ENCODE assay signal across 1 cellular context in the genomic region with DNA sequence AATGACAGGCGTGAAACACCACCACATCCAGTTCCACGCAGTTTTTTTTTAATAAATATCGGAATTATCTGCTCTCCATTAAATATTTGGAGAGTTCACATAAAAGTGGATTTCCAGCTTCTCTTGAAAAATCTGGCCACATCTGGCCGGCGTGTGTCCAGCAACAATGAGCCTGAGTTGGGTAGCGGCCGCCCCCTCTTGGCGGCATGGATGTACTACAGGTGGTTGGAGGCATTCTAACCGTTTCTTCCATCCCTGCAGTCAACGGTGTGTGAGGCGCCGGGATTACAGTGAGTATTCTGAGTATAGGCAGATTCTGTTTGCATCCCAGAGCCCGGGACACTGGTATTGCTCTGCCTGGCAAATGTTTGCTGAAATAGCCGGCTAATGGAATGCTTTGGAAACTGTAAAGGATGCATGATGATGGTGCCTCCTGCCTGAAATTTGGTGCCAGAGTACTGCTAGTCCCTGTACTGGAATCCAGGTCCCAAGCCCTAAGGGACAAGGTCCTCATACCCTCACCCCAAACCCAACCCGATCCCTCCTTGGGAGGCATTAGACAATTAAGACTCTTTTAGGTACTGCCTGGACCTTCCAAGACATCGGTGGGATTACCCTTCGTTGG.
TF ChIP-seq lines count a peak whose summit lies in the region.

No MANE protein-coding gene starts in this region.

TF ChIP-seq in HepG2, 621 proteins besides CTCF, POLR2A, EP300 and RAD21 (continues in another document):
- TF ChIP-seq ZNF274 (CRISPR knock-in tag; IDR thresholded peaks at IDR 0.05): no peak
- TF ChIP-seq, protein P1, sequence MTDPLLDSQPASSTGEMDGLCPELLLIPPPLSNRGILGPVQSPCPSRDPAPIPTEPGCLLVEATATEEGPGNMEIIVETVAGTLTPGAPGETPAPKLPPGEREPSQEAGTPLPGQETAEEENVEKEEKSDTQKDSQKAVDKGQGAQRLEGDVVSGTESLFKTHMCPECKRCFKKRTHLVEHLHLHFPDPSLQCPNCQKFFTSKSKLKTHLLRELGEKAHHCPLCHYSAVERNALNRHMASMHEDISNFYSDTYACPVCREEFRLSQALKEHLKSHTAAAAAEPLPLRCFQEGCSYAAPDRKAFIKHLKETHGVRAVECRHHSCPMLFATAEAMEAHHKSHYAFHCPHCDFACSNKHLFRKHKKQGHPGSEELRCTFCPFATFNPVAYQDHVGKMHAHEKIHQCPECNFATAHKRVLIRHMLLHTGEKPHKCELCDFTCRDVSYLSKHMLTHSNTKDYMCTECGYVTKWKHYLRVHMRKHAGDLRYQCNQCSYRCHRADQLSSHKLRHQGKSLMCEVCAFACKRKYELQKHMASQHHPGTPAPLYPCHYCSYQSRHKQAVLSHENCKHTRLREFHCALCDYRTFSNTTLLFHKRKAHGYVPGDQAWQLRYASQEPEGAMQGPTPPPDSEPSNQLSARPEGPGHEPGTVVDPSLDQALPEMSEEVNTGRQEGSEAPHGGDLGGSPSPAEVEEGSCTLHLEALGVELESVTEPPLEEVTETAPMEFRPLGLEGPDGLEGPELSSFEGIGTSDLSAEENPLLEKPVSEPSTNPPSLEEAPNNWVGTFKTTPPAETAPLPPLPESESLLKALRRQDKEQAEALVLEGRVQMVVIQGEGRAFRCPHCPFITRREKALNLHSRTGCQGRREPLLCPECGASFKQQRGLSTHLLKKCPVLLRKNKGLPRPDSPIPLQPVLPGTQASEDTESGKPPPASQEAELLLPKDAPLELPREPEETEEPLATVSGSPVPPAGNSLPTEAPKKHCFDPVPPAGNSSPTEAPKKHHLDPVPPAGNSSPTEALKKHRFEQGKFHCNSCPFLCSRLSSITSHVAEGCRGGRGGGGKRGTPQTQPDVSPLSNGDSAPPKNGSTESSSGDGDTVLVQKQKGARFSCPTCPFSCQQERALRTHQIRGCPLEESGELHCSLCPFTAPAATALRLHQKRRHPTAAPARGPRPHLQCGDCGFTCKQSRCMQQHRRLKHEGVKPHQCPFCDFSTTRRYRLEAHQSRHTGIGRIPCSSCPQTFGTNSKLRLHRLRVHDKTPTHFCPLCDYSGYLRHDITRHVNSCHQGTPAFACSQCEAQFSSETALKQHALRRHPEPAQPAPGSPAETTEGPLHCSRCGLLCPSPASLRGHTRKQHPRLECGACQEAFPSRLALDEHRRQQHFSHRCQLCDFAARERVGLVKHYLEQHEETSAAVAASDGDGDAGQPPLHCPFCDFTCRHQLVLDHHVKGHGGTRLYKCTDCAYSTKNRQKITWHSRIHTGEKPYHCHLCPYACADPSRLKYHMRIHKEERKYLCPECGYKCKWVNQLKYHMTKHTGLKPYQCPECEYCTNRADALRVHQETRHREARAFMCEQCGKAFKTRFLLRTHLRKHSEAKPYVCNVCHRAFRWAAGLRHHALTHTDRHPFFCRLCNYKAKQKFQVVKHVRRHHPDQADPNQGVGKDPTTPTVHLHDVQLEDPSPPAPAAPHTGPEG (CRISPR knock-in tag; IDR thresholded peaks at IDR 0.05): no peak
- no peak for TF ChIP-seq RNF2 (conservative IDR thresholded peaks at IDR 0.05; ENCODE audit: low read depth)
- TF ChIP-seq MEIS2 (CRISPR knock-in tag; IDR thresholded peaks at IDR 0.05): no peak
- TF ChIP-seq NCOR1 (IDR thresholded peaks at IDR 0.05; ENCODE audit: borderline replicate concordance, low read length): no peak
- TF ChIP-seq, protein P2, sequence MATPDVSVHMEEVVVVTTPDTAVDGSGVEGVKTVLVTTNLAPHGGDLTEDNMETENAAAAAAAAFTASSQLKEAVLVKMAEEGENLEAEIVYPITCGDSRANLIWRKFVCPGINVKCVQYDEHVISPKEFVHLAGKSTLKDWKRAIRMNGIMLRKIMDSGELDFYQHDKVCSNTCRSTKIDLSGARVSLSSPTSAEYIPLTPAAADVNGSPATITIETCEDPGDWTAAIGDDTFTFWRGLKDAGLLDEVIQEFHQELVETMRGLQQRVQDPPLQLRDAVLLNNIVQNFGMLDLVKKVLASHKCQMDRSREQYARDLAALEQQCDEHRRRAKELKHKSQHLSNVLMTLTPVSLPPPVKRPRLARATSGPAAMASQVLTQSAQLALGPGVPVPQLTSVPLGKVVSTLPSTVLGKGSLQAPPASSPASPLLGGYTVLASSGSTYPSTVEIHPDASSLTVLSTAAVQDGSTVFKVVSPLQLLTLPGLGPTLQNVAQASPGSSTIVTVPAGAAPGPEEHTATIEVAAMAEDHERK (CRISPR knock-in tag; IDR thresholded peaks at IDR 0.05; ENCODE audit: low read depth): no peak
- no peak for TF ChIP-seq THYN1 (CRISPR knock-in tag; IDR thresholded peaks at IDR 0.05; ENCODE audit: borderline replicate concordance, low read depth)
- no peak for TF ChIP-seq PHF5A (CRISPR knock-in tag; IDR thresholded peaks at IDR 0.05; ENCODE audit: low read depth, unreplicated experiment)
- no peak for TF ChIP-seq ARNTL (CRISPR knock-in tag; IDR thresholded peaks at IDR 0.05)
- no peak for TF ChIP-seq NFKB2 (CRISPR knock-in tag; IDR thresholded peaks at IDR 0.05; ENCODE audit: borderline replicate concordance)
- 0 out of 2 replicates have a peak, but pooled peaks have one; percentile 19 for TF ChIP-seq FOXK1 (CRISPR knock-in tag; IDR thresholded peaks at IDR 0.05; ENCODE audit: borderline replicate concordance, low read depth)
- TF ChIP-seq, protein P3, sequence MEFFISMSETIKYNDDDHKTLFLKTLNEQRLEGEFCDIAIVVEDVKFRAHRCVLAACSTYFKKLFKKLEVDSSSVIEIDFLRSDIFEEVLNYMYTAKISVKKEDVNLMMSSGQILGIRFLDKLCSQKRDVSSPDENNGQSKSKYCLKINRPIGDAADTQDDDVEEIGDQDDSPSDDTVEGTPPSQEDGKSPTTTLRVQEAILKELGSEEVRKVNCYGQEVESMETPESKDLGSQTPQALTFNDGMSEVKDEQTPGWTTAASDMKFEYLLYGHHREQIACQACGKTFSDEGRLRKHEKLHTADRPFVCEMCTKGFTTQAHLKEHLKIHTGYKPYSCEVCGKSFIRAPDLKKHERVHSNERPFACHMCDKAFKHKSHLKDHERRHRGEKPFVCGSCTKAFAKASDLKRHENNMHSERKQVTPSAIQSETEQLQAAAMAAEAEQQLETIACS (CRISPR knock-in tag; IDR thresholded peaks at IDR 0.05): no peak
- TF ChIP-seq SMC3 (IDR thresholded peaks at IDR 0.05; ENCODE audit: low read length): peak; percentile 70
- no peak for TF ChIP-seq DNMT3B (CRISPR knock-in tag; conservative IDR thresholded peaks at IDR 0.05)
- TF ChIP-seq ZNF124 (CRISPR knock-in tag; IDR thresholded peaks at IDR 0.05): no peak
- 0 out of 2 replicates have a peak, but pooled peaks have one; percentile 29 for TF ChIP-seq SAP130 (CRISPR knock-in tag; IDR thresholded peaks at IDR 0.05; ENCODE audit: low read depth)
- TF ChIP-seq, protein P4, sequence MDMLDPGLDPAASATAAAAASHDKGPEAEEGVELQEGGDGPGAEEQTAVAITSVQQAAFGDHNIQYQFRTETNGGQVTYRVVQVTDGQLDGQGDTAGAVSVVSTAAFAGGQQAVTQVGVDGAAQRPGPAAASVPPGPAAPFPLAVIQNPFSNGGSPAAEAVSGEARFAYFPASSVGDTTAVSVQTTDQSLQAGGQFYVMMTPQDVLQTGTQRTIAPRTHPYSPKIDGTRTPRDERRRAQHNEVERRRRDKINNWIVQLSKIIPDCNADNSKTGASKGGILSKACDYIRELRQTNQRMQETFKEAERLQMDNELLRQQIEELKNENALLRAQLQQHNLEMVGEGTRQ (IDR thresholded peaks at IDR 0.05; ENCODE audit: low read depth, low read length): no peak
- TF ChIP-seq, protein P4 (CRISPR knock-in tag; IDR thresholded peaks at IDR 0.05; ENCODE audit: borderline replicate concordance): no peak
- TF ChIP-seq ONECUT2 (CRISPR knock-in tag; IDR thresholded peaks at IDR 0.05): no peak
- TF ChIP-seq POLR2G (IDR thresholded peaks at IDR 0.05; ENCODE audit: low read depth, low read length): no peak
- TF ChIP-seq NFRKB (IDR thresholded peaks at IDR 0.05): no peak
- TF ChIP-seq, protein P5, sequence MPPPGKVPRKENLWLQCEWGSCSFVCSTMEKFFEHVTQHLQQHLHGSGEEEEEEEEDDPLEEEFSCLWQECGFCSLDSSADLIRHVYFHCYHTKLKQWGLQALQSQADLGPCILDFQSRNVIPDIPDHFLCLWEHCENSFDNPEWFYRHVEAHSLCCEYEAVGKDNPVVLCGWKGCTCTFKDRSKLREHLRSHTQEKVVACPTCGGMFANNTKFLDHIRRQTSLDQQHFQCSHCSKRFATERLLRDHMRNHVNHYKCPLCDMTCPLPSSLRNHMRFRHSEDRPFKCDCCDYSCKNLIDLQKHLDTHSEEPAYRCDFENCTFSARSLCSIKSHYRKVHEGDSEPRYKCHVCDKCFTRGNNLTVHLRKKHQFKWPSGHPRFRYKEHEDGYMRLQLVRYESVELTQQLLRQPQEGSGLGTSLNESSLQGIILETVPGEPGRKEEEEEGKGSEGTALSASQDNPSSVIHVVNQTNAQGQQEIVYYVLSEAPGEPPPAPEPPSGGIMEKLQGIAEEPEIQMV (CRISPR knock-in tag; IDR thresholded peaks at IDR 0.05; ENCODE audit: low read depth): no peak
- peak; percentile 58; the same call in 1 of the 2 replicates for TF ChIP-seq ZBTB42 (CRISPR knock-in tag; IDR thresholded peaks at IDR 0.05)
- TF ChIP-seq ZNF891 (CRISPR knock-in tag; IDR thresholded peaks at IDR 0.05): no peak
- no peak for TF ChIP-seq NR2F6 (IDR thresholded peaks at IDR 0.05)
- TF ChIP-seq NR2F6 (CRISPR knock-in tag; IDR thresholded peaks at IDR 0.05): peak; percentile 46; the same call in 1 of the 2 replicates
- no peak for TF ChIP-seq SOX5 (CRISPR knock-in tag; IDR thresholded peaks at IDR 0.05; ENCODE audit: borderline replicate concordance)
- TF ChIP-seq ZFP36L1 (CRISPR knock-in tag; IDR thresholded peaks at IDR 0.05): no peak
- no peak for TF ChIP-seq ZFP37 (CRISPR knock-in tag; IDR thresholded peaks at IDR 0.05; ENCODE audit: borderline replicate concordance)
- TF ChIP-seq ZNF773 (CRISPR knock-in tag; IDR thresholded peaks at IDR 0.05; ENCODE audit: borderline replicate concordance): no peak
- TF ChIP-seq, protein P6, sequence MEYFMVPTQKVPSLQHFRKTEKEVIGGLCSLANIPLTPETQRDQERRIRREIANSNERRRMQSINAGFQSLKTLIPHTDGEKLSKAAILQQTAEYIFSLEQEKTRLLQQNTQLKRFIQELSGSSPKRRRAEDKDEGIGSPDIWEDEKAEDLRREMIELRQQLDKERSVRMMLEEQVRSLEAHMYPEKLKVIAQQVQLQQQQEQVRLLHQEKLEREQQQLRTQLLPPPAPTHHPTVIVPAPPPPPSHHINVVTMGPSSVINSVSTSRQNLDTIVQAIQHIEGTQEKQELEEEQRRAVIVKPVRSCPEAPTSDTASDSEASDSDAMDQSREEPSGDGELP (IDR thresholded peaks at IDR 0.05; ENCODE audit: borderline replicate concordance, low read depth): peak; percentile 37; the same call in 1 of the 2 replicates
- TF ChIP-seq, protein P7, sequence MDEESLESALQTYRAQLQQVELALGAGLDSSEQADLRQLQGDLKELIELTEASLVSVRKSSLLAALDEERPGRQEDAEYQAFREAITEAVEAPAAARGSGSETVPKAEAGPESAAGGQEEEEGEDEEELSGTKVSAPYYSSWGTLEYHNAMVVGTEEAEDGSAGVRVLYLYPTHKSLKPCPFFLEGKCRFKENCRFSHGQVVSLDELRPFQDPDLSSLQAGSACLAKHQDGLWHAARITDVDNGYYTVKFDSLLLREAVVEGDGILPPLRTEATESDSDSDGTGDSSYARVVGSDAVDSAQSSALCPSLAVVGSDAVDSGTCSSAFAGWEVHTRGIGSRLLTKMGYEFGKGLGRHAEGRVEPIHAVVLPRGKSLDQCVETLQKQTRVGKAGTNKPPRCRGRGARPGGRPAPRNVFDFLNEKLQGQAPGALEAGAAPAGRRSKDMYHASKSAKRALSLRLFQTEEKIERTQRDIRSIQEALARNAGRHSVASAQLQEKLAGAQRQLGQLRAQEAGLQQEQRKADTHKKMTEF (CRISPR knock-in tag; IDR thresholded peaks at IDR 0.05): no peak
- no peak for TF ChIP-seq ZNF33A (CRISPR knock-in tag; IDR thresholded peaks at IDR 0.05; ENCODE audit: borderline replicate concordance)
- TF ChIP-seq TEAD3 (CRISPR knock-in tag; optimal IDR thresholded peaks at IDR 0.05; ENCODE audit: borderline replicate concordance): peak; percentile 31
- TF ChIP-seq FOXP1 (IDR thresholded peaks at IDR 0.05): no peak
- TF ChIP-seq FOXP1 (CRISPR knock-in tag; IDR thresholded peaks at IDR 0.05): no peak
- peak; percentile 78; the same call in 1 of the 2 replicates for TF ChIP-seq GZF1 (CRISPR knock-in tag; IDR thresholded peaks at IDR 0.05)
- TF ChIP-seq, protein P8, sequence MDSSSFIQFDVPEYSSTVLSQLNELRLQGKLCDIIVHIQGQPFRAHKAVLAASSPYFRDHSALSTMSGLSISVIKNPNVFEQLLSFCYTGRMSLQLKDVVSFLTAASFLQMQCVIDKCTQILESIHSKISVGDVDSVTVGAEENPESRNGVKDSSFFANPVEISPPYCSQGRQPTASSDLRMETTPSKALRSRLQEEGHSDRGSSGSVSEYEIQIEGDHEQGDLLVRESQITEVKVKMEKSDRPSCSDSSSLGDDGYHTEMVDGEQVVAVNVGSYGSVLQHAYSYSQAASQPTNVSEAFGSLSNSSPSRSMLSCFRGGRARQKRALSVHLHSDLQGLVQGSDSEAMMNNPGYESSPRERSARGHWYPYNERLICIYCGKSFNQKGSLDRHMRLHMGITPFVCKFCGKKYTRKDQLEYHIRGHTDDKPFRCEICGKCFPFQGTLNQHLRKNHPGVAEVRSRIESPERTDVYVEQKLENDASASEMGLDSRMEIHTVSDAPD (CRISPR knock-in tag; IDR thresholded peaks at IDR 0.05): no peak
- TF ChIP-seq, protein P9, sequence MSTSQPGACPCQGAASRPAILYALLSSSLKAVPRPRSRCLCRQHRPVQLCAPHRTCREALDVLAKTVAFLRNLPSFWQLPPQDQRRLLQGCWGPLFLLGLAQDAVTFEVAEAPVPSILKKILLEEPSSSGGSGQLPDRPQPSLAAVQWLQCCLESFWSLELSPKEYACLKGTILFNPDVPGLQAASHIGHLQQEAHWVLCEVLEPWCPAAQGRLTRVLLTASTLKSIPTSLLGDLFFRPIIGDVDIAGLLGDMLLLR (CRISPR knock-in tag; IDR thresholded peaks at IDR 0.05): no peak
- peak; percentile 74 for TF ChIP-seq XRCC5 (optimal IDR thresholded peaks at IDR 0.05; ENCODE audit: low read length)
- 0 out of 2 replicates have a peak, but pooled peaks have one; percentile 13 for TF ChIP-seq FOSL2 (CRISPR knock-in tag; IDR thresholded peaks at IDR 0.05)
- TF ChIP-seq, protein P10, sequence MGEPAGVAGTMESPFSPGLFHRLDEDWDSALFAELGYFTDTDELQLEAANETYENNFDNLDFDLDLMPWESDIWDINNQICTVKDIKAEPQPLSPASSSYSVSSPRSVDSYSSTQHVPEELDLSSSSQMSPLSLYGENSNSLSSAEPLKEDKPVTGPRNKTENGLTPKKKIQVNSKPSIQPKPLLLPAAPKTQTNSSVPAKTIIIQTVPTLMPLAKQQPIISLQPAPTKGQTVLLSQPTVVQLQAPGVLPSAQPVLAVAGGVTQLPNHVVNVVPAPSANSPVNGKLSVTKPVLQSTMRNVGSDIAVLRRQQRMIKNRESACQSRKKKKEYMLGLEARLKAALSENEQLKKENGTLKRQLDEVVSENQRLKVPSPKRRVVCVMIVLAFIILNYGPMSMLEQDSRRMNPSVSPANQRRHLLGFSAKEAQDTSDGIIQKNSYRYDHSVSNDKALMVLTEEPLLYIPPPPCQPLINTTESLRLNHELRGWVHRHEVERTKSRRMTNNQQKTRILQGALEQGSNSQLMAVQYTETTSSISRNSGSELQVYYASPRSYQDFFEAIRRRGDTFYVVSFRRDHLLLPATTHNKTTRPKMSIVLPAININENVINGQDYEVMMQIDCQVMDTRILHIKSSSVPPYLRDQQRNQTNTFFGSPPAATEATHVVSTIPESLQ (CRISPR knock-in tag; conservative IDR thresholded peaks at IDR 0.05): no peak
